In genomic region chr11:46838501-46838900, GRCh38 we compare ENCODE assay signal across 31 cellular contexts.
"Had no signal": no experiment of that assay in that cellular context is flagged by ENCODE, and none has a peak within 500 bp of the region (broad histone marks: within the 10 kb centered on the region; RNA-seq: fewer than 3 reads in every experiment).

No MANE protein-coding gene starts in this region.

- H3K9me3 ChIP-seq: adrenal gland, body of pancreas, esophagus squamous epithelium, gastroesophageal sphincter had no signal

- H3K27ac ChIP-seq: adrenal gland, body of pancreas, epithelial cell of prostate, esophagus squamous epithelium, gastroesophageal sphincter had no signal

- H3K4me3 ChIP-seq: adrenal gland, body of pancreas, esophagus squamous epithelium, gastroesophageal sphincter had no signal

- FAIRE-seq: colon, endometrium, endothelial cell of umbilical vein had no signal

- H3K27me3 ChIP-seq: adrenal gland, body of pancreas, esophagus squamous epithelium, gastroesophageal sphincter had no signal

- DNase-seq: activated CD4-positive, alpha-beta memory T cell treated with anti-CD3 and anti-CD28 coated beads for 36 hours; activated CD4-positive, alpha-beta T cell treated with anti-CD3 and anti-CD28 coated beads for 36 hours; activated CD4-positive, alpha-beta T cell treated with anti-CD3 and anti-CD28 coated beads, Interleukin-2, amount 10 ng/mL, durations not matched to agents 24 days and 14 days; activated CD4-positive, CD25-positive, alpha-beta regulatory T cell; activated CD4-positive, CD25-positive, alpha-beta regulatory T cell treated with anti-CD3 and anti-CD28 coated beads, Interleukin-2, amount 50 U/mL, for 72 hours; activated CD8-positive, alpha-beta memory T cell treated with anti-CD3 and anti-CD28 coated beads, Interleukin-2, amount 10 ng/mL, durations not matched to agents 7 days and 5 days; activated CD8-positive, alpha-beta memory T cell treated with anti-CD3 and anti-CD28 coated beads, Interleukin-2, amount 50 U/mL, for 4 hours; activated CD8-positive, alpha-beta T cell treated with anti-CD3 and anti-CD28 coated beads, Interleukin-2, amount 10 ng/mL, durations not matched to agents 7 days and 5 days; activated effector memory CD4-positive, alpha-beta T cell treated with anti-CD3 and anti-CD28 coated beads, Interleukin-2, amount 50 U/mL, for 16 hours; activated naive CD4-positive, alpha-beta T cell treated with anti-CD3 and anti-CD28 coated beads for 36 hours; activated naive CD8-positive, alpha-beta T cell treated with anti-CD3 and anti-CD28 coated beads for 36 hours; activated naive CD8-positive, alpha-beta T cell treated with anti-CD3 and anti-CD28 coated beads, Interleukin-2, amount 50 U/mL, for 24 hours; activated T-cell treated with anti-CD3 and anti-CD28 coated beads, Interleukin-2, amount 50 U/mL, for 1 hour; activated T-cell treated with anti-CD3 and anti-CD28 coated beads, Interleukin-2, amount 50 U/mL, for 48 hours; adrenal gland; amygdala; aorta; body of pancreas; caudate nucleus; cortex of kidney; dermis blood vessel endothelial cell; effector CD8-positive, alpha-beta T cell; esophagus squamous epithelium; foreskin melanocyte; T-helper 1 cell; T-helper 2 cell had no signal

- ATAC-seq: activated CD4-positive, alpha-beta T cell treated with anti-CD3 and anti-CD28 coated beads for 36 hours; activated CD8-positive, alpha-beta memory T cell treated with anti-CD3 and anti-CD28 coated beads, Interleukin-2, amount 10 ng/mL, durations not matched to agents 7 days and 5 days; activated CD8-positive, alpha-beta T cell treated with anti-CD3 and anti-CD28 coated beads, Interleukin-2, amount 10 ng/mL, durations not matched to agents 7 days and 5 days; activated naive CD8-positive, alpha-beta T cell treated with anti-CD3 and anti-CD28 coated beads, Interleukin-2, amount 50 U/mL, for 24 hours; body of pancreas; gastroesophageal sphincter had no signal

- H3K36me3 ChIP-seq: adrenal gland, gastroesophageal sphincter had no signal
